ENCODE assay signal across 18 cellular contexts in genomic region chr15:40466426-40467259, GRCh38. TPM values are rescaled to one million over a fixed set of nuclear protein-coding genes. Genes with fewer than 3 reads are reported as not detected.
DNase-seq lines count a peak whose midpoint lies in the region; ATAC-seq lines count a peak whose summit lies in the region.
"Had no signal": no experiment of that assay in that cellular context is flagged by ENCODE, and none has a peak within 500 bp of the region (broad histone marks: within the 10 kb centered on the region; RNA-seq: fewer than 3 reads in every experiment).

No MANE protein-coding gene starts in this region.

- H3K9me3 Mint-ChIP-seq in activated naive CD4-positive, alpha-beta T cell treated with anti-CD3 and anti-CD28 coated beads, Interleukin-2, amount 50 U/mL, for 24 hours, result no peaks in the 10 kb centered on the region
- H3K9me3 Mint-ChIP-seq in activated T-helper 1 cell treated with anti-CD3 and anti-CD28 coated beads, Interleukin-12 subunit alpha, Interleukin-12 subunit beta, Interleukin-2, Interleukin-4 antibody, amounts not matched to agents 30 ng/mL and 10 ng/mL and 1 ng/mL, durations not matched to agents 14 hours and 24 hours and 36 hours, result no peaks in the 10 kb centered on the region
- H3K9me3 Mint-ChIP-seq: mesothelial cell of epicardium had no signal

- H3K4me1 Mint-ChIP-seq in activated naive CD4-positive, alpha-beta T cell treated with anti-CD3 and anti-CD28 coated beads, Interleukin-2, amount 50 U/mL, for 24 hours, result peaks cover 28% of the 10 kb centered on the region
- H3K4me1 Mint-ChIP-seq in activated T-helper 1 cell treated with anti-CD3 and anti-CD28 coated beads, Interleukin-12 subunit alpha, Interleukin-12 subunit beta, Interleukin-2, Interleukin-4 antibody, amounts not matched to agents 30 ng/mL and 10 ng/mL and 1 ng/mL, durations not matched to agents 14 hours and 24 hours and 36 hours (ENCODE audit: low read depth), result peaks cover 24% of the 10 kb centered on the region

- H3K4me3 Mint-ChIP-seq in activated naive CD4-positive, alpha-beta T cell treated with anti-CD3 and anti-CD28 coated beads, Interleukin-2, amount 50 U/mL, for 24 hours, result peak overlapping the region; percentile 4
- no peak overlapping the region for H3K4me3 Mint-ChIP-seq in activated T-helper 1 cell treated with anti-CD3 and anti-CD28 coated beads, Interleukin-12 subunit alpha, Interleukin-12 subunit beta, Interleukin-2, Interleukin-4 antibody, amounts not matched to agents 30 ng/mL and 10 ng/mL and 1 ng/mL, durations not matched to agents 14 hours and 24 hours and 36 hours
- H3K4me3 Mint-ChIP-seq: mesothelial cell of epicardium had no signal

- no peak for DNase-seq in activated naive CD4-positive, alpha-beta T cell treated with anti-CD3 and anti-CD28 coated beads, Interleukin-2, amount 50 U/mL, for 16 hours
- DNase-seq in activated T-helper 1 cell treated with anti-CD3 and anti-CD28 coated beads, Interleukin-12 subunit alpha, Interleukin-12 subunit beta, Interleukin-2, Interleukin-4 antibody, amounts not matched to agents 30 ng/mL and 10 ng/mL and 1 ng/mL, durations not matched to agents 14 hours and 24 hours and 36 hours (ENCODE audit: low spot score), result no peak
- DNase-seq in left colon, result no peak
- peak; percentile 68 for DNase-seq in ureter (ENCODE audit: low spot score)
- no peak for DNase-seq in NCI-H526 treated with DMSO at 0.1 percent for 48 hours (lab: John Stamatoyannopoulos, UW)
- DNase-seq in glomerular visceral epithelial cell (ENCODE audit: extremely low spot score), result no peak
- DNase-seq: dorsolateral prefrontal cortex; erythroblast; foreskin melanocyte; hypothalamus; NCI-H1694 treated with DMSO at 0.1 percent for 48 hours; stimulated activated CD4-positive, alpha-beta T cell treated with anti-CD3 and anti-CD28 coated beads, Interleukin-4, amount 100 ng/mL, for 4 hours; substantia nigra had no signal

- H3K27me3 Mint-ChIP-seq in activated naive CD4-positive, alpha-beta T cell treated with anti-CD3 and anti-CD28 coated beads, Interleukin-2, amount 50 U/mL, for 24 hours, result no peaks in the 10 kb centered on the region
- no peaks in the 10 kb centered on the region for H3K27me3 Mint-ChIP-seq in activated T-helper 1 cell treated with anti-CD3 and anti-CD28 coated beads, Interleukin-12 subunit alpha, Interleukin-12 subunit beta, Interleukin-2, Interleukin-4 antibody, amounts not matched to agents 30 ng/mL and 10 ng/mL and 1 ng/mL, durations not matched to agents 14 hours and 24 hours and 36 hours (ENCODE audit: insufficient read depth)

- intact Hi-C loops in activated T-helper 1 cell treated with anti-CD3 and anti-CD28 coated beads, Interleukin-12 subunit alpha, Interleukin-12 subunit beta, Interleukin-2, Interleukin-4 antibody, amounts not matched to agents 30 ng/mL and 10 ng/mL and 1 ng/mL, durations not matched to agents 14 hours and 24 hours and 36 hours (cut with micrococcal nuclease), result no loop called here
- intact Hi-C loops in left colon (cut with DNase I, micrococcal nuclease), result no loop called here

- H3K36me3 Mint-ChIP-seq in activated naive CD4-positive, alpha-beta T cell treated with anti-CD3 and anti-CD28 coated beads, Interleukin-2, amount 50 U/mL, for 24 hours, result peaks cover 5% of the 10 kb centered on the region
- H3K36me3 Mint-ChIP-seq in activated T-helper 1 cell treated with anti-CD3 and anti-CD28 coated beads, Interleukin-12 subunit alpha, Interleukin-12 subunit beta, Interleukin-2, Interleukin-4 antibody, amounts not matched to agents 30 ng/mL and 10 ng/mL and 1 ng/mL, durations not matched to agents 14 hours and 24 hours and 36 hours (ENCODE audit: low read depth), result peaks cover 14% of the 10 kb centered on the region

- H3K27ac Mint-ChIP-seq in activated naive CD4-positive, alpha-beta T cell treated with anti-CD3 and anti-CD28 coated beads, Interleukin-2, amount 50 U/mL, for 24 hours, result peak overlapping the region; percentile 88
- peak overlapping the region; percentile 53 for H3K27ac Mint-ChIP-seq in activated T-helper 1 cell treated with anti-CD3 and anti-CD28 coated beads, Interleukin-12 subunit alpha, Interleukin-12 subunit beta, Interleukin-2, Interleukin-4 antibody, amounts not matched to agents 30 ng/mL and 10 ng/mL and 1 ng/mL, durations not matched to agents 14 hours and 24 hours and 36 hours
- H3K27ac Mint-ChIP-seq: mesothelial cell of epicardium had no signal

- ATAC-seq in left colon (peak; percentile 19), GM21515 (IDR thresholded peaks at IDR 0.05; ENCODE audit: unreplicated experiment) (no peak)
- ATAC-seq: Panc1, psoas muscle had no signal

RNA-seq across cellular contexts. Expression of gene CHST14, which starts 4.1 kb away (rescaled TPM):
- total RNA-seq in activated T-helper 1 cell treated with anti-CD3 and anti-CD28 coated beads, Interleukin-12 subunit alpha, Interleukin-12 subunit beta, Interleukin-2, Interleukin-4 antibody, amounts not matched to agents 30 ng/mL and 10 ng/mL and 1 ng/mL, durations not matched to agents 14 hours and 24 hours and 36 hours, result 9.7 and 10.2 TPM in 2 replicates
- total RNA-seq in left colon (1 to 10 TPM; 2.5 to 5.1 TPM), ureter (18.0 TPM)

RNA-seq across cellular contexts. Expression of gene BAHD1, which starts 25.9 kb away (rescaled TPM):
- 26.5 and 26.9 TPM in 2 replicates for total RNA-seq in activated T-helper 1 cell treated with anti-CD3 and anti-CD28 coated beads, Interleukin-12 subunit alpha, Interleukin-12 subunit beta, Interleukin-2, Interleukin-4 antibody, amounts not matched to agents 30 ng/mL and 10 ng/mL and 1 ng/mL, durations not matched to agents 14 hours and 24 hours and 36 hours
- 10 to 100 TPM; 20.9 to 27.2 TPM for total RNA-seq in left colon
- total RNA-seq in ureter, result 29.0 TPM
